Comparison of ENCODE assay signal across 27 cellular contexts in the genomic region with DNA sequence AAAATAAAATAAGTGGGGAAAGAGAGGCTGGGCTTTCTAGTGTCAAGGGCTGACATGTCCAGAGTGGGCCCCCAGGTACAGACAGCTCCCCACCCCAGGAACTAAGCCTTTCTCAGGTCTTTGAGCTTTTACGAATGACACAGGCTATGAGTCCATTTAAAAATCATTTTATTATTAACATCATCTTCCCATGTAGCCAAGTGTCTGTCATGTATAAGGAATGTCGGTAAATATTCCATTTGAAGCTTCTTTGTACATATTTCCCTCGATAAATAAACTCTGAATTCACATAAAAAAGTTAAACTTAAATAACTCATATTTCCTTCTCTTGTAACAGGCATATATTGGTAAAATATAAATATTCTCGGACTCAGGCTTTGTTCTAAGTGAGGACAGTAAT.
"Had no signal": no experiment of that assay in that cellular context is flagged by ENCODE, and none has a peak within 500 bp of the region (broad histone marks: within the 10 kb centered on the region; RNA-seq: fewer than 3 reads in every experiment).

No MANE protein-coding gene starts in this region.

- DNase-seq: activated CD4-positive, alpha-beta memory T cell treated with anti-CD3 and anti-CD28 coated beads, Interleukin-2, amount 10 ng/mL, durations not matched to agents 7 days and 5 days; activated CD4-positive, alpha-beta T cell treated with anti-CD3 and anti-CD28 coated beads for 1 hour; activated CD4-positive, alpha-beta T cell treated with anti-CD3 and anti-CD28 coated beads for 4 hours; activated CD4-positive, alpha-beta T cell treated with anti-CD3 and anti-CD28 coated beads, Interleukin-2, amount 10 ng/mL, durations not matched to agents 7 days and 5 days; activated CD4-positive, alpha-beta T cell treated with anti-CD3 and anti-CD28 coated beads, Interleukin-2, amount 50 U/mL, for 4 hours; activated CD8-positive, alpha-beta memory T cell treated with anti-CD3 and anti-CD28 coated beads, Interleukin-2, amount 50 U/mL, for 48 hours; activated effector memory CD4-positive, alpha-beta T cell treated with Interleukin-2 at 50 U/mL for 16 hours; activated gamma-delta T cell treated with Interleukin-2 at 50 U/mL for 16 hours; activated naive CD4-positive, alpha-beta T cell treated with anti-CD3 and anti-CD28 coated beads, Interleukin-2, amount 50 U/mL, for 16 hours; activated naive CD4-positive, alpha-beta T cell treated with Interleukin-2 at 50 U/mL for 16 hours; activated T-cell treated with anti-CD3 and anti-CD28 coated beads for 4 hours; activated T-cell treated with anti-CD3 and anti-CD28 coated beads, Interleukin-2, amount 50 U/mL, for 24 hours; adrenal gland; amygdala; body of pancreas; caudate nucleus; colonic mucosa; effector CD8-positive, alpha-beta T cell; foreskin fibroblast; T-helper 2 cell had no signal

- H3K36me3 Mint-ChIP-seq: activated naive CD8-positive, alpha-beta T cell; WTC11 had no signal

- H3K36me3 ChIP-seq: adrenal gland, colonic mucosa had no signal

- H3K27ac Mint-ChIP-seq: activated CD4-positive, alpha-beta memory T cell treated with anti-CD3 and anti-CD28 coated beads, Interleukin-2, amount 10 ng/mL, durations not matched to agents 7 days and 5 days; activated CD4-positive, alpha-beta T cell treated with anti-CD3 and anti-CD28 coated beads, Interleukin-2, amount 10 ng/mL, durations not matched to agents 7 days and 5 days; activated naive CD8-positive, alpha-beta T cell; activated T-cell treated with anti-CD3 and anti-CD28 coated beads, Interleukin-2, amount 50 U/mL, for 24 hours; activated T-helper 17 cell treated with anti-CD3 and anti-CD28 coated beads, Interleukin-2, amount 50 U/mL, for 72 hours had no signal

- H3K4me3 Mint-ChIP-seq: activated CD4-positive, alpha-beta memory T cell treated with anti-CD3 and anti-CD28 coated beads, Interleukin-2, amount 10 ng/mL, durations not matched to agents 7 days and 5 days; activated CD4-positive, alpha-beta T cell treated with anti-CD3 and anti-CD28 coated beads, Interleukin-2, amount 10 ng/mL, durations not matched to agents 7 days and 5 days; activated naive CD8-positive, alpha-beta T cell; activated T-cell treated with anti-CD3 and anti-CD28 coated beads, Interleukin-2, amount 50 U/mL, for 24 hours; activated T-helper 17 cell treated with anti-CD3 and anti-CD28 coated beads, Interleukin-2, amount 50 U/mL, for 72 hours; WTC11 had no signal

- H3K4me3 ChIP-seq: adrenal gland, body of pancreas, colonic mucosa had no signal

- H3K9me3 Mint-ChIP-seq: activated CD4-positive, alpha-beta memory T cell treated with anti-CD3 and anti-CD28 coated beads, Interleukin-2, amount 10 ng/mL, durations not matched to agents 7 days and 5 days; activated CD4-positive, alpha-beta T cell treated with anti-CD3 and anti-CD28 coated beads, Interleukin-2, amount 10 ng/mL, durations not matched to agents 7 days and 5 days; activated T-cell treated with anti-CD3 and anti-CD28 coated beads, Interleukin-2, amount 50 U/mL, for 24 hours; activated T-helper 17 cell treated with anti-CD3 and anti-CD28 coated beads, Interleukin-2, amount 50 U/mL, for 72 hours; WTC11 had no signal

- H3K4me1 ChIP-seq: body of pancreas, colonic mucosa had no signal

- H3K4me1 Mint-ChIP-seq: activated CD4-positive, alpha-beta memory T cell treated with anti-CD3 and anti-CD28 coated beads, Interleukin-2, amount 10 ng/mL, durations not matched to agents 7 days and 5 days; activated CD4-positive, alpha-beta T cell treated with anti-CD3 and anti-CD28 coated beads, Interleukin-2, amount 10 ng/mL, durations not matched to agents 7 days and 5 days; activated T-helper 17 cell treated with anti-CD3 and anti-CD28 coated beads, Interleukin-2, amount 50 U/mL, for 72 hours had no signal

- FAIRE-seq: endometrium, frontal cortex had no signal

- H3K27ac ChIP-seq: adrenal gland, body of pancreas, colonic mucosa, VCaP had no signal

- H3K9me3 ChIP-seq: adrenal gland, body of pancreas, colonic mucosa had no signal

- H3K27me3 Mint-ChIP-seq: activated CD4-positive, alpha-beta memory T cell treated with anti-CD3 and anti-CD28 coated beads, Interleukin-2, amount 10 ng/mL, durations not matched to agents 7 days and 5 days; activated CD4-positive, alpha-beta T cell treated with anti-CD3 and anti-CD28 coated beads, Interleukin-2, amount 10 ng/mL, durations not matched to agents 7 days and 5 days; activated naive CD8-positive, alpha-beta T cell; activated T-cell treated with anti-CD3 and anti-CD28 coated beads, Interleukin-2, amount 50 U/mL, for 24 hours; activated T-helper 17 cell treated with anti-CD3 and anti-CD28 coated beads, Interleukin-2, amount 50 U/mL, for 72 hours had no signal

- ATAC-seq: activated T-helper 17 cell treated with anti-CD3 and anti-CD28 coated beads, Interleukin-2, amount 50 U/mL, for 72 hours; body of pancreas; esophagus mucosa; WTC11 had no signal
